Comparison of ENCODE assay signal across 18 cellular contexts in genomic region chr14:23481992-23482813, GRCh38. TPM values are rescaled to one million over a fixed set of nuclear protein-coding genes. Genes with fewer than 3 reads are reported as not detected.
A peak's percentile ranks its signal among the peaks of the same experiment; 100 is the strongest.
DNase-seq lines count a peak whose midpoint lies in the region; ATAC-seq and TF ChIP-seq lines count a peak whose summit lies in the region.
"Had no signal": no experiment of that assay in that cellular context is flagged by ENCODE, and none has a peak within 500 bp of the region (broad histone marks: within the 10 kb centered on the region; RNA-seq: fewer than 3 reads in every experiment).

No MANE protein-coding gene starts in this region.

- CTCF ChIA-PET in activated naive CD4-positive, alpha-beta T cell treated with anti-CD3 and anti-CD28 coated beads for 36 hours (lab: Charles Lee) = interaction anchor here (0.9 to 9.8 kb wide), 2 partner anchors 61 to 78 kb away, joined by 3 to 209 read pairs; partner anchors contain the start of gene THTPA

- TF ChIP-seq CTCF in fibroblast of villous mesenchyme (IDR thresholded peaks at IDR 0.05; ENCODE audit: insufficient read depth, low read depth, low read length) = peak; percentile 1

- H3K27ac Mint-ChIP-seq in activated naive CD4-positive, alpha-beta T cell treated with anti-CD3 and anti-CD28 coated beads, Interleukin-2, amount 50 U/mL, for 24 hours = peak overlapping the region; percentile 57
- no peak overlapping the region for H3K27ac Mint-ChIP-seq in activated naive CD4-positive, alpha-beta T cell treated with anti-CD3 and anti-CD28 coated beads for 36 hours
- peak overlapping the region; percentile 17 for H3K27ac Mint-ChIP-seq in stimulated activated naive B cell treated with anti-CD40 and anti-IgM and Interleukin-4, amounts not matched to agents 10 μg/mL and 1 μg/mL and 100 μg/mL, for 72 hours
- H3K27ac Mint-ChIP-seq: activated naive CD8-positive, alpha-beta T cell; T-helper 1 cell treated with Interleukin-12 subunit alpha and Interleukin-12 subunit beta and Interleukin-4 antibody, amounts not matched to agents 30 μg/mL and 1 μg/mL, for 36 hours had no signal

- peaks cover 12% of the 10 kb centered on the region for H3K4me1 Mint-ChIP-seq in activated naive CD4-positive, alpha-beta T cell treated with anti-CD3 and anti-CD28 coated beads, Interleukin-2, amount 50 U/mL, for 24 hours
- H3K4me1 Mint-ChIP-seq in activated naive CD4-positive, alpha-beta T cell treated with anti-CD3 and anti-CD28 coated beads for 36 hours (ENCODE audit: low read depth) = peaks cover 7% of the 10 kb centered on the region
- H3K4me1 Mint-ChIP-seq in stimulated activated naive B cell treated with anti-CD40 and anti-IgM and Interleukin-4, amounts not matched to agents 10 μg/mL and 1 μg/mL and 100 μg/mL, for 72 hours = peaks cover 8 to 19% of the 10 kb centered on the region in 2 donors

- no peak for DNase-seq in activated naive CD4-positive, alpha-beta T cell treated with anti-CD3 and anti-CD28 coated beads for 36 hours
- DNase-seq in NCI-H2227 treated with DMSO at 0.1 percent for 48 hours (lab: John Stamatoyannopoulos, UW) = peak; percentile 64
- DNase-seq in fibroblast of villous mesenchyme (ENCODE audit: low read depth) = no peak
- DNase-seq in stimulated activated naive B cell treated with anti-CD40 and anti-IgM and Interleukin-4, amounts not matched to agents 10 μg/mL and 1 μg/mL and 100 μg/mL, for 72 hours = no peak
- DNase-seq in H4 (ENCODE audit: low spot score) = no peak
- DNase-seq: activated CD4-positive, alpha-beta T cell treated with anti-CD3 and anti-CD28 coated beads for 1 hour; testis had no signal

- no peak overlapping the region for H3K4me3 ChIP-seq in fibroblast of villous mesenchyme (ENCODE audit: low read depth, low read length)
- H3K4me3 ChIP-seq: testis had no signal

- no peaks in the 10 kb centered on the region for H3K27me3 Mint-ChIP-seq in activated naive CD4-positive, alpha-beta T cell treated with anti-CD3 and anti-CD28 coated beads, Interleukin-2, amount 50 U/mL, for 24 hours
- no peaks in the 10 kb centered on the region for H3K27me3 Mint-ChIP-seq in activated naive CD4-positive, alpha-beta T cell treated with anti-CD3 and anti-CD28 coated beads for 36 hours (ENCODE audit: low read depth)
- H3K27me3 Mint-ChIP-seq in stimulated activated naive B cell treated with anti-CD40 and anti-IgM and Interleukin-4, amounts not matched to agents 10 μg/mL and 1 μg/mL and 100 μg/mL, for 72 hours = no peaks in the 10 kb centered on the region
- H3K27me3 Mint-ChIP-seq: activated naive CD8-positive, alpha-beta T cell had no signal

- ATAC-seq in stimulated activated naive B cell treated with anti-CD40 and anti-IgM and Interleukin-4, amounts not matched to agents 10 μg/mL and 1 μg/mL and 100 μg/mL, for 72 hours (replicated peaks) = no peak
- ATAC-seq in HG03175 (IDR thresholded peaks at IDR 0.05; ENCODE audit: unreplicated experiment) (no peak), HG03108 (IDR thresholded peaks at IDR 0.05; ENCODE audit: unreplicated experiment) (no peak)

- intact Hi-C loops in activated naive CD4-positive, alpha-beta T cell treated with anti-CD3 and anti-CD28 coated beads for 36 hours (cut with micrococcal nuclease) = no loop called here

- H3K36me3 Mint-ChIP-seq in activated naive CD4-positive, alpha-beta T cell treated with anti-CD3 and anti-CD28 coated beads, Interleukin-2, amount 50 U/mL, for 24 hours = peaks cover 17% of the 10 kb centered on the region
- peaks cover 21% of the 10 kb centered on the region for H3K36me3 Mint-ChIP-seq in activated naive CD4-positive, alpha-beta T cell treated with anti-CD3 and anti-CD28 coated beads for 36 hours (ENCODE audit: low read depth)
- peaks cover 39 to 57% of the 10 kb centered on the region in 2 donors for H3K36me3 Mint-ChIP-seq in stimulated activated naive B cell treated with anti-CD40 and anti-IgM and Interleukin-4, amounts not matched to agents 10 μg/mL and 1 μg/mL and 100 μg/mL, for 72 hours

- H3K9me3 Mint-ChIP-seq in activated naive CD4-positive, alpha-beta T cell treated with anti-CD3 and anti-CD28 coated beads, Interleukin-2, amount 50 U/mL, for 24 hours = no peaks in the 10 kb centered on the region
- no peaks in the 10 kb centered on the region for H3K9me3 Mint-ChIP-seq in activated naive CD4-positive, alpha-beta T cell treated with anti-CD3 and anti-CD28 coated beads for 36 hours
- no peaks in the 10 kb centered on the region for H3K9me3 Mint-ChIP-seq in stimulated activated naive B cell treated with anti-CD40 and anti-IgM and Interleukin-4, amounts not matched to agents 10 μg/mL and 1 μg/mL and 100 μg/mL, for 72 hours
- H3K9me3 Mint-ChIP-seq: T-helper 1 cell treated with Interleukin-12 subunit alpha and Interleukin-12 subunit beta and Interleukin-4 antibody, amounts not matched to agents 30 μg/mL and 1 μg/mL, for 36 hours had no signal

- no peak overlapping the region for H3K4me3 Mint-ChIP-seq in activated naive CD4-positive, alpha-beta T cell treated with anti-CD3 and anti-CD28 coated beads, Interleukin-2, amount 50 U/mL, for 24 hours
- no peak overlapping the region for H3K4me3 Mint-ChIP-seq in activated naive CD4-positive, alpha-beta T cell treated with anti-CD3 and anti-CD28 coated beads for 36 hours
- no peak overlapping the region for H3K4me3 Mint-ChIP-seq in stimulated activated naive B cell treated with anti-CD40 and anti-IgM and Interleukin-4, amounts not matched to agents 10 μg/mL and 1 μg/mL and 100 μg/mL, for 72 hours
- H3K4me3 Mint-ChIP-seq: activated naive CD8-positive, alpha-beta T cell; T-helper 1 cell treated with Interleukin-12 subunit alpha and Interleukin-12 subunit beta and Interleukin-4 antibody, amounts not matched to agents 30 μg/mL and 1 μg/mL, for 36 hours had no signal

RNA-seq across cellular contexts. Expression of gene NGDN, which starts 12.7 kb away (rescaled TPM):
- total RNA-seq in activated naive CD4-positive, alpha-beta T cell treated with anti-CD3 and anti-CD28 coated beads for 36 hours = 10 to 100 TPM; 38.9 to 40.8 TPM
- 41.9 and 44.8 TPM in 2 replicates for total RNA-seq in fibroblast of villous mesenchyme
- 65.3 and 80.2 TPM in 2 replicates for total RNA-seq in H4 (2014; rRNA removed; shearing (Covaris generic))

RNA-seq across cellular contexts. Expression of gene MYH7, which starts 46.7 kb away (rescaled TPM):
- not detected for total RNA-seq in activated naive CD4-positive, alpha-beta T cell treated with anti-CD3 and anti-CD28 coated beads for 36 hours
- total RNA-seq in fibroblast of villous mesenchyme = not detected in 2 replicates
- total RNA-seq in H4 (2014; rRNA removed; shearing (Covaris generic)) = not detected in 2 replicates
- total RNA-seq: endothelial cell of umbilical vein, glomerular endothelial cell, MCF 10A, NCI-H460, pulmonary artery endothelial cell, RPMI7951 had no signal
